Comparison of ENCODE assay signal across 26 cellular contexts in the genomic region with DNA sequence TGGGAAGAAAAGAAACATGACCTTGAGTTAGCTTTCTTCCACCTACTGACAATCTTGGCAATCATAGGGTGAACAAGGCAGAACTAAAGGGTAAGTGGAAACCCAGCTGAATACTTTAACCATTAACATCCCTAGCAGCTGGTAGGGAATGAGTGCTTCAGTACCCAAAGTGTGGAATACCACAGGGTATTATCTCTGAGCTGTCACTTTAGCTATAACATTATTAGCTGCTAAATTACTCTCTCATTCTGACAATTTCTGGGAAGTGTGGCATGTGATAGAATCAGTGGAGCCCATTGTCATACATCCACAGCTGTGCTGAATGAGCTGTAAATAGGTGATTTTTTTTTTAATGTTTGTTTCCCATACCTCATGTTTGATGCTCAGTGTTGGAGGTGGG.
"Had no signal": no experiment of that assay in that cellular context is flagged by ENCODE, and none has a peak within 500 bp of the region (broad histone marks: within the 10 kb centered on the region; RNA-seq: fewer than 3 reads in every experiment).

No MANE protein-coding gene starts in this region.

- H3K4me1 Mint-ChIP-seq: immature natural killer cell; naive thymus-derived CD8-positive, alpha-beta T cell; neural progenitor cell; stimulated activated naive B cell treated with anti-CD40 and anti-IgM and Interleukin-4, amounts not matched to agents 10 μg/mL and 1 μg/mL and 100 μg/mL, for 72 hours had no signal

- H3K79me2 ChIP-seq: parathyroid adenoma had no signal

- H3K4me1 ChIP-seq: left ventricle myocardium inferior, neural progenitor cell, parathyroid adenoma, right atrium auricular region, right lobe of liver, stomach, testis, upper lobe of right lung had no signal

- H3K27me3 Mint-ChIP-seq: naive thymus-derived CD8-positive, alpha-beta T cell; progenitor cell of endocrine pancreas; stimulated activated naive B cell treated with anti-CD40 and anti-IgM and Interleukin-4, amounts not matched to agents 10 μg/mL and 1 μg/mL and 100 μg/mL, for 72 hours had no signal

- H3K4me3 ChIP-seq: left ventricle myocardium inferior, lung, neural progenitor cell, right atrium auricular region, right lobe of liver, stomach, testis, thyroid gland, upper lobe of right lung had no signal

- H3K27me3 ChIP-seq: neural progenitor cell, neutrophil, right atrium auricular region, right lobe of liver, stomach, testis, thyroid gland, upper lobe of right lung had no signal

- H2AFZ ChIP-seq: neural progenitor cell, parathyroid adenoma had no signal

- H3K36me3 ChIP-seq: left ventricle myocardium inferior, neural progenitor cell, neutrophil, right atrium auricular region, right lobe of liver, stomach, thyroid gland, upper lobe of right lung had no signal

- H3K9ac ChIP-seq: neural progenitor cell, parathyroid adenoma had no signal

- H3K36me3 Mint-ChIP-seq: naive thymus-derived CD8-positive, alpha-beta T cell; neural progenitor cell; stimulated activated naive B cell treated with anti-CD40 and anti-IgM and Interleukin-4, amounts not matched to agents 10 μg/mL and 1 μg/mL and 100 μg/mL, for 72 hours had no signal

- H3K27ac ChIP-seq: left ventricle myocardium inferior, neural progenitor cell, neutrophil, parathyroid adenoma, right atrium auricular region, right lobe of liver, stomach, testis, thyroid gland, upper lobe of right lung had no signal

- H3K27ac Mint-ChIP-seq: immature natural killer cell; naive thymus-derived CD8-positive, alpha-beta T cell; neural progenitor cell; progenitor cell of endocrine pancreas; stimulated activated naive B cell treated with anti-CD40 and anti-IgM and Interleukin-4, amounts not matched to agents 10 μg/mL and 1 μg/mL and 100 μg/mL, for 72 hours had no signal

- H3K9me3 ChIP-seq: neutrophil, right atrium auricular region, right lobe of liver, stomach, testis, thyroid gland, upper lobe of right lung had no signal

- H3K4me2 ChIP-seq: neural progenitor cell had no signal

- H3K9me3 Mint-ChIP-seq: nephron; neural progenitor cell; stimulated activated naive B cell treated with anti-CD40 and anti-IgM and Interleukin-4, amounts not matched to agents 10 μg/mL and 1 μg/mL and 100 μg/mL, for 72 hours had no signal

- DNase-seq: hypothalamus; immature natural killer cell; kidney; left colon; left ventricle myocardium inferior; naive thymus-derived CD8-positive, alpha-beta T cell; occipital lobe; right lobe of liver; stimulated activated CD4-positive, alpha-beta T cell treated with anti-CD3 and anti-CD28 coated beads, Interleukin-12 subunit alpha, Interleukin-12 subunit beta, amount 100 ng/mL, for 4 hours; stimulated activated CD4-positive, alpha-beta T cell treated with anti-CD3 and anti-CD28 coated beads, Interleukin-15, amount 100 ng/mL, for 24 hours; stimulated activated CD4-positive, alpha-beta T cell treated with anti-CD3 and anti-CD28 coated beads, Interleukin-2, amount 100 ng/mL, for 24 hours; stimulated activated CD4-positive, alpha-beta T cell treated with anti-CD3 and anti-CD28 coated beads, Interleukin-4, amount 100 ng/mL, for 1 hour; stimulated activated naive B cell treated with anti-CD40 and anti-IgM and Interleukin-4, amounts not matched to agents 10 μg/mL and 1 μg/mL and 100 μg/mL, for 72 hours; stimulated activated naive CD8-positive, alpha-beta T cell treated with anti-CD3 and anti-CD28 coated beads, Interleukin-15, Interleukin-2, amounts not matched to agents 100 U/mL and 50 U/mL, for 24 hours; stomach; testis; thyroid gland; trophoblast cell; upper lobe of right lung had no signal

- ATAC-seq: left colon; naive thymus-derived CD8-positive, alpha-beta T cell; right lobe of liver; stimulated activated naive B cell treated with anti-CD40 and anti-IgM and Interleukin-4, amounts not matched to agents 10 μg/mL and 1 μg/mL and 100 μg/mL, for 72 hours; stimulated activated naive CD8-positive, alpha-beta T cell treated with anti-CD3 and anti-CD28 coated beads, Interleukin-15, Interleukin-2, amounts not matched to agents 100 U/mL and 50 U/mL, for 24 hours had no signal

- H3K4me3 Mint-ChIP-seq: immature natural killer cell; naive thymus-derived CD8-positive, alpha-beta T cell; nephron; neural progenitor cell; stimulated activated naive B cell treated with anti-CD40 and anti-IgM and Interleukin-4, amounts not matched to agents 10 μg/mL and 1 μg/mL and 100 μg/mL, for 72 hours had no signal
